18 cellular contexts compared by ENCODE assay signal in the genomic region with DNA sequence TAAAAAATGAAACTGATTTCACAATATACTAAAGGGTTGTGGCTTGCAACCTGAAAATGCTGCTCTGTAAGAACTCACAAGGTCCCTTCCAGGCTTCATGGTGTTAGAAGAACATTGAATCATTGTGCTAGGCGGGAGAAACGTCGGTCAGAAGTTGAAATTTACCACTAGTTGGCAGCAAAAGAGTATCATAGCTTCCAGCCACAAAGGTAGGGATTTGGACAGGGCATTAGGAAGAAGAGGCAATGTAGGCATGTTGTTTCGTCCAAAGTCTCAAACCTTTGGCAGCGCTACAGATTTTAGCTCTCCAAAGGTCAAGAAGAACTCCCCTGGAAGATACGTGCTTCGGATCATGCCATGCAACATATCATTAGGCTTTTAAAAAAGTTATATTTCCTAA.
A peak's percentile ranks its signal among the peaks of the same experiment; 100 is the strongest.
DNase-seq lines count a peak whose midpoint lies in the region; ATAC-seq and TF ChIP-seq lines count a peak whose summit lies in the region.
"Had no signal": no experiment of that assay in that cellular context is flagged by ENCODE, and none has a peak within 500 bp of the region (broad histone marks: within the 10 kb centered on the region; RNA-seq: fewer than 3 reads in every experiment).

No MANE protein-coding gene starts in this region.

- TF ChIP-seq CTCF in 22Rv1 (IDR thresholded peaks at IDR 0.05) (peak; percentile 62), GM23338 (conservative IDR thresholded peaks at IDR 0.05; ENCODE audit: low read depth in 2 of 2) (peak; percentile 56 to 78), Panc1 (IDR thresholded peaks at IDR 0.05) (peak; percentile 16; the same call in 1 of the 2 replicates), hepatocyte (IDR thresholded peaks at IDR 0.05; ENCODE audit: poor library complexity) (peak; percentile 7), spleen (IDR thresholded peaks at IDR 0.05 in 8 of 11, conservative IDR thresholded peaks at IDR 0.05 in 3 of 11) (no peak)

- H3K27ac Mint-ChIP-seq in GM23338 = no peak overlapping the region
- H3K27ac Mint-ChIP-seq: activated CD4-positive, alpha-beta T cell treated with anti-CD3 and anti-CD28 coated beads for 36 hours; activated naive CD4-positive, alpha-beta T cell treated with anti-CD3 and anti-CD28 coated beads, Interleukin-2, amount 10 ng/mL, durations not matched to agents 7 days and 5 days; memory B cell; T-helper 17 cell had no signal

- no peaks in the 10 kb centered on the region for H3K36me3 ChIP-seq in GM23338 (ENCODE audit: insufficient read depth)
- H3K36me3 ChIP-seq in Panc1 (ENCODE audit: control insufficient read depth, insufficient read depth, low read length) = no peaks in the 10 kb centered on the region
- H3K36me3 ChIP-seq in hepatocyte (replicated peaks; ENCODE audit: insufficient read depth, low read depth) = no peaks in the 10 kb centered on the region
- no peaks in the 10 kb centered on the region for H3K36me3 ChIP-seq in spleen
- H3K36me3 ChIP-seq: transverse colon had no signal

- POLR2A ChIA-PET in Panc1 (lab: Charles Lee) = no interaction called here

- H3K9me3 ChIP-seq in Panc1 (ENCODE audit: control insufficient read depth, insufficient read depth, low read depth, low read length) (no peaks in the 10 kb centered on the region), hepatocyte (ENCODE audit: low read depth) (no peaks in the 10 kb centered on the region), spleen (no peaks in the 10 kb centered on the region)
- H3K9me3 ChIP-seq: transverse colon had no signal

- H3K27ac ChIP-seq in 22Rv1 (no peak overlapping the region), GM23338 (ENCODE audit: low read depth) (no peak overlapping the region), Panc1 (ENCODE audit: low read length) (no peak overlapping the region), hepatocyte (no peak overlapping the region), spleen (no peak overlapping the region)
- H3K27ac ChIP-seq: dorsolateral prefrontal cortex, transverse colon had no signal

- H3K27me3 Mint-ChIP-seq in GM23338 (ENCODE audit: insufficient read depth, low read depth, poor library complexity) = peaks cover 2% of the 10 kb centered on the region
- H3K27me3 Mint-ChIP-seq: activated CD4-positive, alpha-beta T cell treated with anti-CD3 and anti-CD28 coated beads for 36 hours; activated naive CD4-positive, alpha-beta T cell treated with anti-CD3 and anti-CD28 coated beads, Interleukin-2, amount 10 ng/mL, durations not matched to agents 7 days and 5 days; memory B cell; T-helper 17 cell had no signal

- H3K4me3 Mint-ChIP-seq in GM23338 = no peak overlapping the region
- H3K4me3 Mint-ChIP-seq: activated CD4-positive, alpha-beta T cell treated with anti-CD3 and anti-CD28 coated beads for 36 hours; activated naive CD4-positive, alpha-beta T cell treated with anti-CD3 and anti-CD28 coated beads, Interleukin-2, amount 10 ng/mL, durations not matched to agents 7 days and 5 days; memory B cell; T-helper 17 cell had no signal

- TF ChIP-seq POLR2A in spleen (IDR thresholded peaks at IDR 0.05) = no peak

- no peak overlapping the region for H2AFZ ChIP-seq in GM23338
- H2AFZ ChIP-seq in hepatocyte = no peak overlapping the region

- no peaks in the 10 kb centered on the region for H3K27me3 ChIP-seq in GM23338 (ENCODE audit: insufficient read depth)
- H3K27me3 ChIP-seq in Panc1 (ENCODE audit: control insufficient read depth, insufficient read depth, low read length) = no peaks in the 10 kb centered on the region
- no peaks in the 10 kb centered on the region for H3K27me3 ChIP-seq in hepatocyte
- H3K27me3 ChIP-seq in spleen (replicated peaks in 1 of 7) = no peaks in the 10 kb centered on the region
- H3K27me3 ChIP-seq: transverse colon had no signal

- in situ Hi-C loops in Panc1 (cut with HindIII; ENCODE audit: low pct_unique_long_range_greater_than_20kb, low sequenced_read_pairs) = no loop called here

- no peaks in the 10 kb centered on the region for H3K36me3 Mint-ChIP-seq in GM23338 (ENCODE audit: low read depth)
- H3K36me3 Mint-ChIP-seq: activated naive CD4-positive, alpha-beta T cell treated with anti-CD3 and anti-CD28 coated beads, Interleukin-2, amount 10 ng/mL, durations not matched to agents 7 days and 5 days; memory B cell had no signal

- no TSS peak for BruUV-seq in Panc1 (replicated peaks; lab: Mats Ljungman, UMichigan)

- H3K4me1 Mint-ChIP-seq in GM23338 = no peaks in the 10 kb centered on the region
- H3K4me1 Mint-ChIP-seq: activated CD4-positive, alpha-beta T cell treated with anti-CD3 and anti-CD28 coated beads for 36 hours; activated naive CD4-positive, alpha-beta T cell treated with anti-CD3 and anti-CD28 coated beads, Interleukin-2, amount 10 ng/mL, durations not matched to agents 7 days and 5 days; memory B cell; T-helper 17 cell had no signal

- H3K4me3 ChIP-seq in GM23338 (no peak overlapping the region), Panc1 (ENCODE audit: low read depth in 2 of 2, low read length in 2 of 2) (no peak overlapping the region), hepatocyte (no peak overlapping the region), spleen (no peak overlapping the region)
- H3K4me3 ChIP-seq: dorsolateral prefrontal cortex, transverse colon had no signal

- no peaks in the 10 kb centered on the region for H4K20me1 ChIP-seq in GM23338 (replicated peaks; ENCODE audit: insufficient read depth)
- H4K20me1 ChIP-seq in hepatocyte (ENCODE audit: insufficient read depth, poor library complexity, severe bottlenecking) = no peaks in the 10 kb centered on the region

- intact Hi-C loops in Panc1 (cut with micrococcal nuclease; ENCODE audit: unreplicated experiment) (no loop called here), spleen (cut with DNase I; ENCODE audit: low total_unique reads) (no loop called here)

- no peaks in the 10 kb centered on the region for H3K79me2 ChIP-seq in GM23338 (replicated peaks; ENCODE audit: insufficient read depth)
- no peaks in the 10 kb centered on the region for H3K79me2 ChIP-seq in hepatocyte

- no peaks in the 10 kb centered on the region for H3K4me1 ChIP-seq in GM23338 (ENCODE audit: insufficient read depth)
- no peaks in the 10 kb centered on the region for H3K4me1 ChIP-seq in Panc1 (ENCODE audit: control insufficient read depth, insufficient read depth, low read length)
- no peaks in the 10 kb centered on the region for H3K4me1 ChIP-seq in hepatocyte (ENCODE audit: insufficient read depth)
- no peaks in the 10 kb centered on the region for H3K4me1 ChIP-seq in spleen
- H3K4me1 ChIP-seq: transverse colon had no signal

- DNase-seq in GM23338 (ENCODE audit: low spot score) (peak; percentile 55), Panc1 (ENCODE audit: low read depth, low spot score) (no peak), hepatocyte (ENCODE audit: low spot score) (no peak), spleen (no peak), DMS153 (lab: John Stamatoyannopoulos, UW) (no peak)
- no peak for DNase-seq in activated naive CD4-positive, alpha-beta T cell treated with Interleukin-2 at 50 U/mL for 16 hours
- DNase-seq: activated CD4-positive, alpha-beta T cell treated with anti-CD3 and anti-CD28 coated beads for 36 hours; activated naive CD4-positive, alpha-beta T cell treated with anti-CD3 and anti-CD28 coated beads, Interleukin-2, amount 10 ng/mL, durations not matched to agents 7 days and 5 days; dorsolateral prefrontal cortex; NCI-H1048; NCI-H446; RPMI8226; stimulated activated CD4-positive, alpha-beta T cell treated with anti-CD3 and anti-CD28 coated beads, Interleukin-4, amount 100 ng/mL, for 24 hours; T-helper 17 cell; transverse colon had no signal

- WGBS in hepatocyte (ENCODE audit: low lambda C conversion rate, missing lambda C conversion rate) = 68% methylated on average over 7 of the region's 7 CpGs
- 75 to 84% (median 76%) methylated on average over 7 of the region's 7 CpGs for WGBS in spleen, 5 donors

- CTCF ChIA-PET in Panc1 (lab: Charles Lee) = no interaction called here

- ATAC-seq in GM23338 (peak; percentile 59), Panc1 (no peak), HG02938 (IDR thresholded peaks at IDR 0.05; ENCODE audit: unreplicated experiment) (no peak)
- ATAC-seq: activated CD4-positive, alpha-beta T cell treated with anti-CD3 and anti-CD28 coated beads for 36 hours; T-helper 17 cell had no signal

- H3K4me2 ChIP-seq in GM23338 (no peak overlapping the region), hepatocyte (no peak overlapping the region)

- H3F3A ChIP-seq in GM23338 (replicated peaks; ENCODE audit: low read depth) = no peaks in the 10 kb centered on the region

- 0 out of 2 replicates have a peak, but pooled peaks cover 4% of the 10 kb centered on the region for H3K9me2 ChIP-seq in GM23338 (ENCODE audit: insufficient read depth)
- H3K9me2 ChIP-seq in hepatocyte (replicated peaks; ENCODE audit: insufficient read depth) = no peaks in the 10 kb centered on the region

- no peaks in the 10 kb centered on the region for H3K9me3 Mint-ChIP-seq in GM23338
- H3K9me3 Mint-ChIP-seq: activated naive CD4-positive, alpha-beta T cell treated with anti-CD3 and anti-CD28 coated beads, Interleukin-2, amount 10 ng/mL, durations not matched to agents 7 days and 5 days; memory B cell had no signal

TF ChIP-seq in GM23338, 12 proteins besides CTCF, POLR2A, EP300 and RAD21:
- TF ChIP-seq CREB1 (CRISPR knock-in tag; IDR thresholded peaks at IDR 0.05; ENCODE audit: low read depth) = no peak
- TF ChIP-seq, protein P1, sequence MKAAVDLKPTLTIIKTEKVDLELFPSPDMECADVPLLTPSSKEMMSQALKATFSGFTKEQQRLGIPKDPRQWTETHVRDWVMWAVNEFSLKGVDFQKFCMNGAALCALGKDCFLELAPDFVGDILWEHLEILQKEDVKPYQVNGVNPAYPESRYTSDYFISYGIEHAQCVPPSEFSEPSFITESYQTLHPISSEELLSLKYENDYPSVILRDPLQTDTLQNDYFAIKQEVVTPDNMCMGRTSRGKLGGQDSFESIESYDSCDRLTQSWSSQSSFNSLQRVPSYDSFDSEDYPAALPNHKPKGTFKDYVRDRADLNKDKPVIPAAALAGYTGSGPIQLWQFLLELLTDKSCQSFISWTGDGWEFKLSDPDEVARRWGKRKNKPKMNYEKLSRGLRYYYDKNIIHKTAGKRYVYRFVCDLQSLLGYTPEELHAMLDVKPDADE (IDR thresholded peaks at IDR 0.05) = no peak
TF ChIP-seq in GM23338: peak in this region for 0.

Comparison
In these comparisons a context has a peak if more than half of its experiments do, and no peak if none do; other contexts are left out.
1. CTCF ChIP-seq: peak in 22Rv1 (single experiment), GM23338 (2 of 2), Panc1 (single experiment) and hepatocyte (single experiment); none in spleen (0 of 11).